ENCODE assay signal across 33 cellular contexts in genomic region chr19:35870798-35871197, GRCh38. TPM values are rescaled to one million over a fixed set of nuclear protein-coding genes. Genes with fewer than 3 reads are reported as not detected.
"Had no signal": no experiment of that assay in that cellular context is flagged by ENCODE, and none has a peak within 500 bp of the region (broad histone marks: within the 10 kb centered on the region; RNA-seq: fewer than 3 reads in every experiment).

No MANE protein-coding gene starts in this region.

- H3K4me3 ChIP-seq: lower lobe of right lung, mucosa of descending colon, sigmoid colon, smooth muscle cell, suprapubic skin, transverse colon had no signal

- H3K9me3 Mint-ChIP-seq: activated naive CD4-positive, alpha-beta T cell treated with anti-CD3 and anti-CD28 coated beads for 36 hours; activated naive CD8-positive, alpha-beta T cell treated with anti-CD3 and anti-CD28 coated beads, Interleukin-2, amount 50 U/mL, for 24 hours; neural crest cell; T-cell; T-helper 2 cell treated with Interferon-gamma antibody and Interleukin-4, amounts not matched to agents 5 μg/mL and 100 μg/mL, for 36 hours had no signal

- ATAC-seq: activated naive CD8-positive, alpha-beta T cell treated with anti-CD3 and anti-CD28 coated beads, Interleukin-2, amount 50 U/mL, for 24 hours; foreskin keratinocyte; lower lobe of right lung; mucosa of descending colon; stimulated activated memory B cell treated with anti-CD40 and anti-IgM and Interleukin-4, amounts not matched to agents 10 μg/mL and 1 μg/mL and 100 μg/mL, for 72 hours had no signal

- DNase-seq: activated CD4-positive, alpha-beta T cell treated with anti-CD3 and anti-CD28 coated beads for 36 hours; activated CD4-positive, alpha-beta T cell treated with anti-CD3 and anti-CD28 coated beads, Interleukin-2, amount 50 U/mL, for 4 hours; activated CD8-positive, alpha-beta memory T cell treated with anti-CD3 and anti-CD28 coated beads for 24 hours; activated CD8-positive, alpha-beta memory T cell treated with anti-CD3 and anti-CD28 coated beads, Interleukin-2, amount 50 U/mL, for 4 hours; activated effector memory CD4-positive, alpha-beta T cell treated with Interleukin-2 at 50 U/mL for 16 hours; activated naive CD4-positive, alpha-beta T cell treated with anti-CD3 and anti-CD28 coated beads for 36 hours; activated naive CD8-positive, alpha-beta T cell treated with anti-CD3 and anti-CD28 coated beads, Interleukin-2, amount 50 U/mL, for 24 hours; activated T-cell treated with anti-CD3 and anti-CD28 coated beads, Interleukin-2, amount 50 U/mL, for 48 hours; cerebellar nuclear complex; cortex of kidney; foreskin keratinocyte; hippocampal formation; kidney; lower lobe of right lung; mesendoderm; mucosa of descending colon; retina; sigmoid colon; stimulated activated CD4-positive, alpha-beta T cell treated with anti-CD3 and anti-CD28 coated beads, Interleukin-15, amount 100 ng/mL, for 24 hours; stomach; T-cell; transverse colon; WERI-Rb-1 had no signal

- H3K36me3 ChIP-seq: lower lobe of right lung, sigmoid colon, suprapubic skin, transverse colon had no signal

- H3K4me1 ChIP-seq: foreskin keratinocyte had no signal

- H3K36me3 Mint-ChIP-seq: T-cell had no signal

- FAIRE-seq: kidney, urothelium cell line had no signal

- H3K27ac ChIP-seq: foreskin keratinocyte, lower lobe of right lung, sigmoid colon, stomach, suprapubic skin, transverse colon, WERI-Rb-1 had no signal

- H3K9me3 ChIP-seq: lower lobe of right lung, mucosa of descending colon, sigmoid colon, stomach, suprapubic skin, transverse colon had no signal

- H3K27ac Mint-ChIP-seq: activated CD4-positive, alpha-beta T cell treated with anti-CD3 and anti-CD28 coated beads for 36 hours; activated naive CD4-positive, alpha-beta T cell treated with anti-CD3 and anti-CD28 coated beads for 36 hours; activated naive CD8-positive, alpha-beta T cell treated with anti-CD3 and anti-CD28 coated beads, Interleukin-2, amount 50 U/mL, for 24 hours; progenitor cell of endocrine pancreas; stimulated activated memory B cell treated with anti-CD40 and anti-IgM and Interleukin-4, amounts not matched to agents 10 μg/mL and 1 μg/mL and 100 μg/mL, for 72 hours; T-cell; T-helper 2 cell treated with Interferon-gamma antibody and Interleukin-4, amounts not matched to agents 5 μg/mL and 100 μg/mL, for 36 hours had no signal

RNA-seq across cellular contexts. Expression of gene KIRREL2, which starts 14.1 kb away (rescaled TPM):
- total RNA-seq: glomerular endothelial cell, kidney, osteocyte, suprapubic skin, transverse colon had no signal

RNA-seq across cellular contexts. Expression of gene NPHS1, which starts 18.5 kb away (rescaled TPM):
- total RNA-seq: activated CD4-positive, alpha-beta T cell treated with anti-CD3 and anti-CD28 coated beads for 36 hours; foreskin keratinocyte; glomerular endothelial cell; lower lobe of right lung; neural crest cell; osteocyte; sigmoid colon; smooth muscle cell; suprapubic skin; transverse colon had no signal
- polyA plus RNA-seq: esophagus, foreskin keratinocyte, smooth muscle cell had no signal

RNA-seq across cellular contexts. Expression of gene HCST, which starts 31.5 kb away (rescaled TPM):
- total RNA-seq: glomerular endothelial cell, neural crest cell, progenitor cell of endocrine pancreas had no signal
